In the genomic region with DNA sequence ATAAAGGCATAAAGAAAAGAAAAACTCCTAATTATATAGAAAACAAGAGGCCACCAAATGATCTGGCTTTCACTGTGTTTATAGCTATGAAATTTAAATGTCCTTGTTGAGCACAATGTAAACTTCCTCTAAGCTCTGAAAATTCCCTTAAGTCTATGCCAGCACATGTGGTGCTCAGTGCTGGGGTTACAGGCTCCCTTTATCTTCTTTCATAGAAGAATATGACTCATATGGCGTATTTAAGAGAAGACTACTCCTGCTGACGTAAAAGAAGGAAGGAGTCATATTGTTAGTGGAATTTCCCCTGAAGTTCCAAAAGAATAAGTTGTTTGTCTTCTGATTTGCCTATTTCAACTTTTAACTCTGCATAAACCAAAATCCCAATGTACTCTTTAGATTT, we compare ENCODE assay signal across 1 cellular context.
TF ChIP-seq lines count a peak whose summit lies in the region.

No MANE protein-coding gene starts in this region.

TF ChIP-seq in SK-N-SH, 30 proteins besides CTCF, POLR2A, EP300 and RAD21 (continued from another document):
- TF ChIP-seq, protein P1, sequence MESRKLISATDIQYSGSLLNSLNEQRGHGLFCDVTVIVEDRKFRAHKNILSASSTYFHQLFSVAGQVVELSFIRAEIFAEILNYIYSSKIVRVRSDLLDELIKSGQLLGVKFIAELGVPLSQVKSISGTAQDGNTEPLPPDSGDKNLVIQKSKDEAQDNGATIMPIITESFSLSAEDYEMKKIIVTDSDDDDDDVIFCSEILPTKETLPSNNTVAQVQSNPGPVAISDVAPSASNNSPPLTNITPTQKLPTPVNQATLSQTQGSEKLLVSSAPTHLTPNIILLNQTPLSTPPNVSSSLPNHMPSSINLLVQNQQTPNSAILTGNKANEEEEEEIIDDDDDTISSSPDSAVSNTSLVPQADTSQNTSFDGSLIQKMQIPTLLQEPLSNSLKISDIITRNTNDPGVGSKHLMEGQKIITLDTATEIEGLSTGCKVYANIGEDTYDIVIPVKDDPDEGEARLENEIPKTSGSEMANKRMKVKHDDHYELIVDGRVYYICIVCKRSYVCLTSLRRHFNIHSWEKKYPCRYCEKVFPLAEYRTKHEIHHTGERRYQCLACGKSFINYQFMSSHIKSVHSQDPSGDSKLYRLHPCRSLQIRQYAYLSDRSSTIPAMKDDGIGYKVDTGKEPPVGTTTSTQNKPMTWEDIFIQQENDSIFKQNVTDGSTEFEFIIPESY (IDR thresholded peaks at IDR 0.05; ENCODE audit: borderline replicate concordance, low read depth): no peak
- no peak for TF ChIP-seq FOXJ3 (CRISPR knock-in tag; IDR thresholded peaks at IDR 0.05)
- TF ChIP-seq TEAD4 (IDR thresholded peaks at IDR 0.05; ENCODE audit: borderline replicate concordance, insufficient read depth): peak; percentile 14; the same call in 1 of the 2 replicates
- TF ChIP-seq, protein P2, sequence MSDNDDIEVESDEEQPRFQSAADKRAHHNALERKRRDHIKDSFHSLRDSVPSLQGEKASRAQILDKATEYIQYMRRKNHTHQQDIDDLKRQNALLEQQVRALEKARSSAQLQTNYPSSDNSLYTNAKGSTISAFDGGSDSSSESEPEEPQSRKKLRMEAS (IDR thresholded peaks at IDR 0.05; ENCODE audit: low read depth): peak; percentile 70; the same call in 1 of the 2 replicates
- peak; percentile 80 for TF ChIP-seq JUND (IDR thresholded peaks at IDR 0.05)
- TF ChIP-seq RFX5 (IDR thresholded peaks at IDR 0.05; ENCODE audit: low read length): no peak
- TF ChIP-seq RXRA (IDR thresholded peaks at IDR 0.05; ENCODE audit: borderline replicate concordance, low read depth): 0 out of 2 replicates have a peak, but pooled peaks have one; percentile 36
- peak; percentile 38; the same call in 1 of the 2 replicates for TF ChIP-seq ELF1 (IDR thresholded peaks at IDR 0.05)
- no peak for TF ChIP-seq SMC3 (IDR thresholded peaks at IDR 0.05; ENCODE audit: low read depth, low read length)
- TF ChIP-seq MEF2A (IDR thresholded peaks at IDR 0.05; ENCODE audit: borderline replicate concordance, low read depth): no peak
- no peak for TF ChIP-seq NRF1 (IDR thresholded peaks at IDR 0.05; ENCODE audit: low read depth, low read length)
- TF ChIP-seq SIN3A (IDR thresholded peaks at IDR 0.05; ENCODE audit: borderline replicate concordance, low read depth, low read length): no peak
- no peak for TF ChIP-seq FOXM1 (IDR thresholded peaks at IDR 0.05; ENCODE audit: low read depth)
- TF ChIP-seq GABPA (IDR thresholded peaks at IDR 0.05; ENCODE audit: low read depth): no peak
- TF ChIP-seq TCF12 (IDR thresholded peaks at IDR 0.05): peak; percentile 82
- TF ChIP-seq EZH2phosphoT487 (IDR thresholded peaks at IDR 0.05; ENCODE audit: borderline replicate concordance, low read depth): no peak
- no peak for TF ChIP-seq TAF1 (IDR thresholded peaks at IDR 0.05; ENCODE audit: borderline replicate concordance, low read depth, low read length)
- TF ChIP-seq GATA2 (CRISPR knock-in tag; IDR thresholded peaks at IDR 0.05): no peak
- TF ChIP-seq, protein P3, sequence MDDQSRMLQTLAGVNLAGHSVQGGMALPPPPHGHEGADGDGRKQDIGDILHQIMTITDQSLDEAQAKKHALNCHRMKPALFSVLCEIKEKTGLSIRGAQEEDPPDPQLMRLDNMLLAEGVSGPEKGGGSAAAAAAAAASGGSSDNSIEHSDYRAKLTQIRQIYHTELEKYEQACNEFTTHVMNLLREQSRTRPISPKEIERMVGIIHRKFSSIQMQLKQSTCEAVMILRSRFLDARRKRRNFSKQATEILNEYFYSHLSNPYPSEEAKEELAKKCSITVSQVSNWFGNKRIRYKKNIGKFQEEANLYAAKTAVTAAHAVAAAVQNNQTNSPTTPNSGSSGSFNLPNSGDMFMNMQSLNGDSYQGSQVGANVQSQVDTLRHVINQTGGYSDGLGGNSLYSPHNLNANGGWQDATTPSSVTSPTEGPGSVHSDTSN (IDR thresholded peaks at IDR 0.05): peak; percentile 27; the same call in 1 of the 2 replicates
- TF ChIP-seq, protein P4, sequence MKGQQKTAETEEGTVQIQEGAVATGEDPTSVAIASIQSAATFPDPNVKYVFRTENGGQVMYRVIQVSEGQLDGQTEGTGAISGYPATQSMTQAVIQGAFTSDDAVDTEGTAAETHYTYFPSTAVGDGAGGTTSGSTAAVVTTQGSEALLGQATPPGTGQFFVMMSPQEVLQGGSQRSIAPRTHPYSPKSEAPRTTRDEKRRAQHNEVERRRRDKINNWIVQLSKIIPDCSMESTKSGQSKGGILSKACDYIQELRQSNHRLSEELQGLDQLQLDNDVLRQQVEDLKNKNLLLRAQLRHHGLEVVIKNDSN (IDR thresholded peaks at IDR 0.05; ENCODE audit: borderline replicate concordance, low read depth): no peak
- peak; percentile 27; the same call in 1 of the 2 replicates for TF ChIP-seq POLR2AphosphoS5 (IDR thresholded peaks at IDR 0.05; ENCODE audit: low read depth, low read length)
- no peak for TF ChIP-seq RCOR1 (IDR thresholded peaks at IDR 0.05; ENCODE audit: low read length)
- TF ChIP-seq YY1 (IDR thresholded peaks at IDR 0.05; ENCODE audit: low read depth): 0 out of 2 replicates have a peak, but pooled peaks have one; percentile 17
- TF ChIP-seq FOSL2 (IDR thresholded peaks at IDR 0.05; ENCODE audit: borderline replicate concordance, low read depth): peak; percentile 85
- TF ChIP-seq NFIC (IDR thresholded peaks at IDR 0.05; ENCODE audit: borderline replicate concordance): 0 out of 2 replicates have a peak, but pooled peaks have one; percentile 28
- TF ChIP-seq, protein P5, sequence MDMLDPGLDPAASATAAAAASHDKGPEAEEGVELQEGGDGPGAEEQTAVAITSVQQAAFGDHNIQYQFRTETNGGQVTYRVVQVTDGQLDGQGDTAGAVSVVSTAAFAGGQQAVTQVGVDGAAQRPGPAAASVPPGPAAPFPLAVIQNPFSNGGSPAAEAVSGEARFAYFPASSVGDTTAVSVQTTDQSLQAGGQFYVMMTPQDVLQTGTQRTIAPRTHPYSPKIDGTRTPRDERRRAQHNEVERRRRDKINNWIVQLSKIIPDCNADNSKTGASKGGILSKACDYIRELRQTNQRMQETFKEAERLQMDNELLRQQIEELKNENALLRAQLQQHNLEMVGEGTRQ (IDR thresholded peaks at IDR 0.05; ENCODE audit: borderline replicate concordance, low read depth, low read length): no peak
